ENCODE assay signal across 9 cellular contexts in the genomic region with DNA sequence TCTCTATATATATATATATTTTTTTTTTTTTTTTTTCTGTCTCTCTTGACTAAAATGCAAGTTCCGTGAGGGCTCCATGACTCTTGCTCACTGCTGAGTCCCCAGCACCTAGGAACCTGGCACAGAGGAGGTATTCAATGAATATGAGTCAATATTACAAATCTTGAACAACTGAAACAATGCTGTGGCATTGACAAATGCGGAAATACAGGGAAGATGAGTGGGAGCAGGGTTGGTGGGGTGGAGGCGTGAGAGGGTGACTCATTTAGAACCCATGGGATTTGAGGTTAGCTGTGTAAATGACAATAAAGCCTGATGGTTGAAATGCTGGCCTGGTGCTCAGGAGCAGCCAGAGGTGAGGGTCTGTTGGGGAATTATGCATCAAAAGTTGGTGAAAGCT.
A peak's percentile ranks its signal among the peaks of the same experiment; 100 is the strongest.
DNase-seq lines count a peak whose midpoint lies in the region; FAIRE-seq and TF ChIP-seq lines count a peak whose summit lies in the region.
"Had no signal": no experiment of that assay in that cellular context is flagged by ENCODE, and none has a peak within 500 bp of the region (broad histone marks: within the 10 kb centered on the region; RNA-seq: fewer than 3 reads in every experiment).

No MANE protein-coding gene starts in this region.

- H3K27ac Mint-ChIP-seq in CD4-positive, alpha-beta memory T cell: peak overlapping the region; percentile 61 to 90 (median 81)
- peak overlapping the region; percentile 44 for H3K27ac Mint-ChIP-seq in activated naive CD4-positive, alpha-beta T cell treated with anti-CD3 and anti-CD28 coated beads, Interleukin-2, amount 50 U/mL, for 24 hours

- H3K36me3 ChIP-seq in CD4-positive, alpha-beta memory T cell (ENCODE audit: insufficient read depth, low read length): no peaks in the 10 kb centered on the region
- H3K36me3 ChIP-seq in kidney (ENCODE audit: control insufficient read depth in 1 of 2, insufficient read depth in 2 of 2, low read length in 2 of 2): no peaks in the 10 kb centered on the region

- no peak for TF ChIP-seq CTCF in kidney (IDR thresholded peaks at IDR 0.05; ENCODE audit: borderline replicate concordance, extremely low read depth, insufficient read depth)

- no peaks in the 10 kb centered on the region for H3K9me3 Mint-ChIP-seq in CD4-positive, alpha-beta memory T cell
- H3K9me3 Mint-ChIP-seq in activated naive CD4-positive, alpha-beta T cell treated with anti-CD3 and anti-CD28 coated beads, Interleukin-2, amount 50 U/mL, for 24 hours: no peaks in the 10 kb centered on the region

- no peaks in the 10 kb centered on the region for H3K36me3 Mint-ChIP-seq in CD4-positive, alpha-beta memory T cell
- peaks cover 2% of the 10 kb centered on the region for H3K36me3 Mint-ChIP-seq in activated naive CD4-positive, alpha-beta T cell treated with anti-CD3 and anti-CD28 coated beads, Interleukin-2, amount 50 U/mL, for 24 hours

- no peak overlapping the region for H3K27ac ChIP-seq in CD4-positive, alpha-beta memory T cell (ENCODE audit: low read depth, low read length)
- no peak overlapping the region for H3K27ac ChIP-seq in kidney (ENCODE audit: low read depth in 2 of 2, low read length in 2 of 2)
- H3K27ac ChIP-seq: VCaP had no signal

- peaks cover 61% of the 10 kb centered on the region for H3K4me1 ChIP-seq in CD4-positive, alpha-beta memory T cell (ENCODE audit: insufficient read depth, low read length)
- no peaks in the 10 kb centered on the region for H3K4me1 ChIP-seq in kidney (ENCODE audit: control insufficient read depth in 1 of 2, insufficient read depth in 1 of 2, low read depth in 1 of 2, low read length in 2 of 2)

- POLR2A ChIA-PET in CD4-positive, alpha-beta memory T cell (lab: Charles Lee; ENCODE audit: partially characterized antibody): no interaction called here

- H3K4me3 ChIP-seq in CD4-positive, alpha-beta memory T cell (ENCODE audit: low read length in 2 of 2): no peak overlapping the region
- H3K4me3 ChIP-seq in kidney (ENCODE audit: low read length in 2 of 2): no peak overlapping the region

- no peak for DNase-seq in CD4-positive, alpha-beta memory T cell
- peak; percentile 96 for DNase-seq in LHCN-M2 (ENCODE audit: low read depth)
- DNase-seq in myocyte (ENCODE audit: low read depth): peak; percentile 78
- no peak for DNase-seq in retina
- DNase-seq in Ammon's horn (ENCODE audit: low spot score): no peak
- DNase-seq in OCI-M2 (lab: John Stamatoyannopoulos, UW; ENCODE audit: unreplicated experiment): no peak
- DNase-seq in kidney: no peak

- peaks cover 40 to 63% (median 52%) of the 10 kb centered on the region in 4 donors for H3K4me1 Mint-ChIP-seq in CD4-positive, alpha-beta memory T cell
- H3K4me1 Mint-ChIP-seq in activated naive CD4-positive, alpha-beta T cell treated with anti-CD3 and anti-CD28 coated beads, Interleukin-2, amount 50 U/mL, for 24 hours: peaks cover 57% of the 10 kb centered on the region

- intact Hi-C loops in CD4-positive, alpha-beta memory T cell (cut with micrococcal nuclease): no loop called here
- intact Hi-C loops in kidney (cut with DNase I): no loop called here

- CTCF ChIA-PET in CD4-positive, alpha-beta memory T cell (lab: Charles Lee; ENCODE audit: partially characterized antibody): interaction anchor here (0.9 to 1.4 kb wide), 2 partner anchors 120 to 533 kb away, joined by 3 to 4 read pairs; no protein-coding TSS in a partner anchor

- H3K27me3 Mint-ChIP-seq in CD4-positive, alpha-beta memory T cell: no peaks in the 10 kb centered on the region
- H3K27me3 Mint-ChIP-seq in activated naive CD4-positive, alpha-beta T cell treated with anti-CD3 and anti-CD28 coated beads, Interleukin-2, amount 50 U/mL, for 24 hours: no peaks in the 10 kb centered on the region

- no peak overlapping the region for H3K9ac ChIP-seq in kidney (ENCODE audit: low read length in 2 of 2)

- no peak for FAIRE-seq in kidney (lab: Jason Lieb, UNC)

- H3K4me3 Mint-ChIP-seq in CD4-positive, alpha-beta memory T cell: peak overlapping the region in 6 of 8 donors; percentile 40 to 74 (median 61)
- peak overlapping the region; percentile 8 for H3K4me3 Mint-ChIP-seq in activated naive CD4-positive, alpha-beta T cell treated with anti-CD3 and anti-CD28 coated beads, Interleukin-2, amount 50 U/mL, for 24 hours

- H3K27me3 ChIP-seq in CD4-positive, alpha-beta memory T cell (ENCODE audit: insufficient read depth, low read length): no peaks in the 10 kb centered on the region

- H3K9me3 ChIP-seq in CD4-positive, alpha-beta memory T cell (ENCODE audit: control insufficient read depth in 1 of 2, low read length in 2 of 2): no peaks in the 10 kb centered on the region
- no peaks in the 10 kb centered on the region for H3K9me3 ChIP-seq in kidney (ENCODE audit: control insufficient read depth in 1 of 2, low read length in 2 of 2)

Comparison
In these comparisons a context has a peak if more than half of its experiments do, and no peak if none do; other contexts are left out.
1. DNase-seq: peak in LHCN-M2 (single experiment) and myocyte (single experiment); none in CD4-positive, alpha-beta memory T cell (0 of 5), retina (single experiment), Ammon's horn (single experiment), OCI-M2 (single experiment) and kidney (single experiment).